ENCODE assay signal across 10 cellular contexts in genomic region chr2:147449323-147450080, GRCh38.
DNase-seq lines count a peak whose midpoint lies in the region; ATAC-seq and TF ChIP-seq lines count a peak whose summit lies in the region.
"Had no signal": no experiment of that assay in that cellular context is flagged by ENCODE, and none has a peak within 500 bp of the region (broad histone marks: within the 10 kb centered on the region; RNA-seq: fewer than 3 reads in every experiment).

No MANE protein-coding gene starts in this region.

- peak overlapping the region; percentile 30 for H2AFZ ChIP-seq in neural cell (ENCODE audit: low read depth, low read length)

- TF ChIP-seq RAD21 in neural cell (conservative IDR thresholded peaks at IDR 0.05), result peak; percentile 48

- peak overlapping the region; percentile 68 for H3K27ac Mint-ChIP-seq in activated T-helper 2 cell treated with anti-CD3 and anti-CD28 coated beads, Interferon-gamma antibody, Interleukin-2, Interleukin-4, amounts not matched to agents 10 μg/mL and 5 μg/mL and 100 μg/mL, durations not matched to agents 14 hours and 24 hours and 36 hours
- H3K27ac Mint-ChIP-seq: nephron progenitor cell had no signal

- H3K9me3 Mint-ChIP-seq in activated T-helper 2 cell treated with anti-CD3 and anti-CD28 coated beads, Interferon-gamma antibody, Interleukin-2, Interleukin-4, amounts not matched to agents 10 μg/mL and 5 μg/mL and 100 μg/mL, durations not matched to agents 14 hours and 24 hours and 36 hours, result peaks cover 7% of the 10 kb centered on the region

- TF ChIP-seq EP300 in neural cell (conservative IDR thresholded peaks at IDR 0.05; ENCODE audit: poor library complexity, severe bottlenecking), result peak; percentile 61

- no peaks in the 10 kb centered on the region for H3K79me2 ChIP-seq in neural cell (replicated peaks; ENCODE audit: insufficient read depth, low read length)

- ATAC-seq in HG03108 (IDR thresholded peaks at IDR 0.05; ENCODE audit: unreplicated experiment), result no peak
- no peak for ATAC-seq in left colon

- no peaks in the 10 kb centered on the region for H3K36me3 Mint-ChIP-seq in activated T-helper 2 cell treated with anti-CD3 and anti-CD28 coated beads, Interferon-gamma antibody, Interleukin-2, Interleukin-4, amounts not matched to agents 10 μg/mL and 5 μg/mL and 100 μg/mL, durations not matched to agents 14 hours and 24 hours and 36 hours (ENCODE audit: low read depth)

- H3K27me3 ChIP-seq in H7 (ENCODE audit: control insufficient read depth, insufficient read depth, low read length), result no peaks in the 10 kb centered on the region
- no peaks in the 10 kb centered on the region for H3K27me3 ChIP-seq in neural cell (ENCODE audit: insufficient read depth, low read depth, low read length)

- H3F3A ChIP-seq in neural cell (ENCODE audit: insufficient read depth, low read length, poor library complexity, severe bottlenecking), result peaks cover 10% of the 10 kb centered on the region

- H3K27ac ChIP-seq in neural cell (ENCODE audit: low read length), result peak overlapping the region; percentile 94

- no peak for TF ChIP-seq CTCF in neural cell (IDR thresholded peaks at IDR 0.05; ENCODE audit: poor library complexity, severe bottlenecking)

- DNase-seq in H7, result peak; percentile 21
- peak; percentile 45 for DNase-seq in NCI-H345 (lab: John Stamatoyannopoulos, UW)
- DNase-seq in activated T-helper 2 cell treated with anti-CD3 and anti-CD28 coated beads, Interferon-gamma antibody, Interleukin-2, Interleukin-4, amounts not matched to agents 10 μg/mL and 5 μg/mL and 100 μg/mL, durations not matched to agents 14 hours and 24 hours and 36 hours (ENCODE audit: low spot score), result peak; percentile 34
- no peak for DNase-seq in OCI-M2 (lab: John Stamatoyannopoulos, UW; ENCODE audit: unreplicated experiment)
- no peak for DNase-seq in left colon
- DNase-seq: HCEC 1CT, IMR-90, nephron progenitor cell had no signal

- no peak overlapping the region for H3K4me3 Mint-ChIP-seq in activated T-helper 2 cell treated with anti-CD3 and anti-CD28 coated beads, Interferon-gamma antibody, Interleukin-2, Interleukin-4, amounts not matched to agents 10 μg/mL and 5 μg/mL and 100 μg/mL, durations not matched to agents 14 hours and 24 hours and 36 hours (ENCODE audit: low read depth)

- H3K36me3 ChIP-seq in H7 (replicated peaks; ENCODE audit: control insufficient read depth, insufficient read depth, low read length), result no peaks in the 10 kb centered on the region
- H3K36me3 ChIP-seq in neural cell (ENCODE audit: insufficient read depth, low read length), result no peaks in the 10 kb centered on the region

- no peaks in the 10 kb centered on the region for H3K9me2 ChIP-seq in neural cell (ENCODE audit: insufficient read depth, low read length)

- H3K9ac ChIP-seq in neural cell (ENCODE audit: low read length), result peak overlapping the region; percentile 59

- H3K9me3 ChIP-seq in neural cell (ENCODE audit: low read length), result no peaks in the 10 kb centered on the region

- H3K4me2 ChIP-seq in neural cell (ENCODE audit: low read length), result peak overlapping the region; percentile 54

- H3K27me3 Mint-ChIP-seq in activated T-helper 2 cell treated with anti-CD3 and anti-CD28 coated beads, Interferon-gamma antibody, Interleukin-2, Interleukin-4, amounts not matched to agents 10 μg/mL and 5 μg/mL and 100 μg/mL, durations not matched to agents 14 hours and 24 hours and 36 hours (ENCODE audit: low read depth), result peaks cover 21% of the 10 kb centered on the region

- intact Hi-C loops in activated T-helper 2 cell treated with anti-CD3 and anti-CD28 coated beads, Interferon-gamma antibody, Interleukin-2, Interleukin-4, amounts not matched to agents 10 μg/mL and 5 μg/mL and 100 μg/mL, durations not matched to agents 14 hours and 24 hours and 36 hours (cut with micrococcal nuclease), result no loop called here
- intact Hi-C loops in left colon (cut with DNase I, micrococcal nuclease), result no loop called here

- peaks cover 19% of the 10 kb centered on the region for H3K4me1 Mint-ChIP-seq in activated T-helper 2 cell treated with anti-CD3 and anti-CD28 coated beads, Interferon-gamma antibody, Interleukin-2, Interleukin-4, amounts not matched to agents 10 μg/mL and 5 μg/mL and 100 μg/mL, durations not matched to agents 14 hours and 24 hours and 36 hours (ENCODE audit: low read depth)

- no peaks in the 10 kb centered on the region for H4K20me1 ChIP-seq in neural cell (ENCODE audit: insufficient read depth)

- H3K4me3 ChIP-seq in H7 (ENCODE audit: insufficient read depth, low read depth, low read length) (no peak overlapping the region), neural cell (ENCODE audit: low read length) (peak overlapping the region; percentile 51)

TF ChIP-seq in neural cell, 6 proteins besides CTCF, POLR2A, EP300 and RAD21:
- TF ChIP-seq MXI1 (conservative IDR thresholded peaks at IDR 0.05; ENCODE audit: poor library complexity, severe bottlenecking), result peak; percentile 12
- TF ChIP-seq EZH2 (IDR thresholded peaks at IDR 0.05; ENCODE audit: borderline replicate concordance, insufficient read depth, low read length, poor library complexity, severe bottlenecking), result no peak
- TF ChIP-seq REST (IDR thresholded peaks at IDR 0.05; ENCODE audit: borderline replicate concordance), result peak; percentile 74
- TF ChIP-seq TAF1 (IDR thresholded peaks at IDR 0.05; ENCODE audit: low read depth), result no peak
- TF ChIP-seq SMC3 (conservative IDR thresholded peaks at IDR 0.05; ENCODE audit: poor library complexity), result peak; percentile 35
- peak; percentile 28 for TF ChIP-seq POLR2AphosphoS5 (IDR thresholded peaks at IDR 0.05)

Comparison
In these comparisons a context has a peak if more than half of its experiments do, and no peak if none do; other contexts are left out.
1. DNase-seq: peak in H7 (single experiment), NCI-H345 (single experiment) and activated T-helper 2 cell treated with anti-CD3 and anti-CD28 coated beads, Interferon-gamma antibody, Interleukin-2, Interleukin-4, amounts not matched to agents 10 μg/mL and 5 μg/mL and 100 μg/mL, durations not matched to agents 14 hours and 24 hours and 36 hours (single experiment); none in OCI-M2 (single experiment) and left colon (0 of 2).